9 cellular contexts compared by ENCODE assay signal in the genomic region with DNA sequence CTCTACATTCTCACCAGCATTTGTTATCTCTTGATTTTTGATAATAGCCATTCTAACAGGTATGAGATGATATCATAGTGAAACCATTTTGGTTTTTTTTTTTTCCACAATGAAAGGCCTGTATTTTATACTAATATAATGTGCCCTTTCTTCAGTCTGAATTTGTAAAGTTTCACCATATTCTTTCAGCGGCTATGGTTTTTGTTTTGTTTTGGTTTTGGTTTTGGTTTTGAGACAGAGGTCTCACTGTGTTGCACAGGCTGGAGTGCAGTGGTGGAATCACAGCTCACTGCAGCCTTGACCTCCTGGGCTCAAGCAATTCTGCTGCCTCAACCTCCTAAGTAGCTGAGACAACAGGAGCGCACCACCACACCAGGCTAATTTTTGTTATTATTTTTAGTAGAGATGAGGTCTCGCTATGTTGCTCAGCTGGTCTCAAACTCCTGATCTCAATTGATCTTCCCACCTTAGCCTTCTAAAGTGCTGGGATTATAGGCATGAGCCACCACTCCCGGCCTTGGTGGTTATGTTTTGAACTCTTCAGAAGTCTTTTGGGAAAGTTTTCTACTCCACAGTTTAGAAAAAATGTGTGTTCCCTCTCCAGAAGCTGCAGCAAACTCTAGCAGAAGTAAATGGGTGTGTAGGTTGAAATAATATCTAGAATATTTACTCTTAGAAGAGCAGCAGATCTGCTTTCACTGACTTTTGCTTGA.
A peak's percentile ranks its signal among the peaks of the same experiment; 100 is the strongest.
DNase-seq lines count a peak whose midpoint lies in the region; ATAC-seq and TF ChIP-seq lines count a peak whose summit lies in the region.
"Had no signal": no experiment of that assay in that cellular context is flagged by ENCODE, and none has a peak within 500 bp of the region (broad histone marks: within the 10 kb centered on the region; RNA-seq: fewer than 3 reads in every experiment).

No MANE protein-coding gene starts in this region.

- peak; percentile 58 for ATAC-seq in GM19328 (IDR thresholded peaks at IDR 0.05; ENCODE audit: unreplicated experiment)
- ATAC-seq in HG03159 (IDR thresholded peaks at IDR 0.05; ENCODE audit: unreplicated experiment) = no peak
- ATAC-seq in GM18520 (IDR thresholded peaks at IDR 0.05; ENCODE audit: unreplicated experiment) = no peak

- no peak overlapping the region for H3K4me3 ChIP-seq in BLaER1 treated with 17β-estradiol and CSF1 and Interleukin-3, amounts not matched to agents 10 nM and 100 nM
- H3K4me3 ChIP-seq in neural progenitor cell = no peak overlapping the region

- H3K36me3 ChIP-seq in BLaER1 treated with 17β-estradiol and CSF1 and Interleukin-3, amounts not matched to agents 10 nM and 100 nM = no peaks in the 10 kb centered on the region
- no peaks in the 10 kb centered on the region for H3K36me3 ChIP-seq in neural progenitor cell

- peak overlapping the region; percentile 88 to 98 (median 92) for H3K27ac Mint-ChIP-seq in immature natural killer cell
- no peak overlapping the region for H3K27ac Mint-ChIP-seq in neural progenitor cell

- peaks cover 50 to 61% of the 10 kb centered on the region in 2 donors for H3K4me1 Mint-ChIP-seq in immature natural killer cell
- peaks cover 5% of the 10 kb centered on the region for H3K4me1 Mint-ChIP-seq in neural progenitor cell

- no peaks in the 10 kb centered on the region for H3K79me2 ChIP-seq in neural progenitor cell (ENCODE audit: low read depth)

- H4K20me1 ChIP-seq in BLaER1 treated with 17β-estradiol and CSF1 and Interleukin-3, amounts not matched to agents 10 nM and 100 nM = no peaks in the 10 kb centered on the region
- no peaks in the 10 kb centered on the region for H4K20me1 ChIP-seq in neural progenitor cell (ENCODE audit: low read depth)

- H3K4me3 Mint-ChIP-seq in immature natural killer cell (peak overlapping the region; percentile 66 to 83 (median 81)), neural progenitor cell (no peak overlapping the region)

- peaks cover 0 to 6% (median 0%) of the 10 kb centered on the region in 11 experiments; a peak in 1 of 22 replicates for H3K9me3 ChIP-seq in BLaER1 treated with 17β-estradiol and CSF1 and Interleukin-3, amounts not matched to agents 10 nM and 100 nM (replicated peaks in 1 of 11)
- H3K9me3 ChIP-seq in neural progenitor cell (ENCODE audit: low read depth) = no peaks in the 10 kb centered on the region

- DNase-seq in OCI-M1 (lab: John Stamatoyannopoulos, UW) (peak; percentile 61), immature natural killer cell (peak; percentile 28 to 47 (median 40)), NCI-H2227 treated with DMSO at 0.1 percent for 48 hours (lab: John Stamatoyannopoulos, UW) (no peak), neural progenitor cell (ENCODE audit: low spot score) (no peak)
- DNase-seq: DMS 273 treated with DMSO at 0.1 percent for 48 hours had no signal

- H2AFZ ChIP-seq in neural progenitor cell (replicated peaks) = no peak overlapping the region

- H3K36me3 Mint-ChIP-seq in immature natural killer cell (peaks cover 0 to 5% (median 0%) of the 10 kb centered on the region in 3 donors), neural progenitor cell (no peaks in the 10 kb centered on the region)

- H3K27ac ChIP-seq in BLaER1 treated with 17β-estradiol and CSF1 and Interleukin-3, amounts not matched to agents 10 nM and 100 nM = peak overlapping the region in 5 of 11 experiments; percentile 1 to 56 (median 29); a peak in 6 of 22 replicates
- H3K27ac ChIP-seq in neural progenitor cell = no peak overlapping the region

- TF ChIP-seq CTCF in neural progenitor cell (IDR thresholded peaks at IDR 0.05) = no peak

- no peaks in the 10 kb centered on the region for H3K9me3 Mint-ChIP-seq in immature natural killer cell
- peaks cover 3% of the 10 kb centered on the region for H3K9me3 Mint-ChIP-seq in neural progenitor cell

- H3K4me1 ChIP-seq in BLaER1 treated with 17β-estradiol and CSF1 and Interleukin-3, amounts not matched to agents 10 nM and 100 nM = peaks cover 13 to 23% (median 20%) of the 10 kb centered on the region in 10 experiments
- H3K4me1 ChIP-seq in neural progenitor cell = no peaks in the 10 kb centered on the region

- no peaks in the 10 kb centered on the region for H3K27me3 ChIP-seq in BLaER1 treated with 17β-estradiol and CSF1 and Interleukin-3, amounts not matched to agents 10 nM and 100 nM
- no peaks in the 10 kb centered on the region for H3K27me3 ChIP-seq in neural progenitor cell

- H3K27me3 Mint-ChIP-seq in immature natural killer cell (ENCODE audit: low read depth in 3 of 3) (peaks cover 0 to 1% (median 0%) of the 10 kb centered on the region in 3 donors), neural progenitor cell (ENCODE audit: insufficient read depth, low read depth) (peaks cover 4% of the 10 kb centered on the region)

- H3K9ac ChIP-seq in BLaER1 treated with 17β-estradiol and CSF1 and Interleukin-3, amounts not matched to agents 10 nM and 100 nM = 0 out of 22 replicates have a peak overlapping the region, but pooled peaks of 1 of the 11 experiments have one; percentile 23
- no peak overlapping the region for H3K9ac ChIP-seq in neural progenitor cell

- H3F3A ChIP-seq in neural progenitor cell (ENCODE audit: low read depth) = no peaks in the 10 kb centered on the region

- peak overlapping the region in 9 of 11 experiments; percentile 2 to 78 (median 61); a peak in 15 of 22 replicates for H3K4me2 ChIP-seq in BLaER1 treated with 17β-estradiol and CSF1 and Interleukin-3, amounts not matched to agents 10 nM and 100 nM
- H3K4me2 ChIP-seq in neural progenitor cell = no peak overlapping the region

Comparison
In these comparisons a context has a peak if more than half of its experiments do, and no peak if none do; other contexts are left out.
1. DNase-seq: peak in OCI-M1 (single experiment) and immature natural killer cell (3 of 3); none in NCI-H2227 treated with DMSO at 0.1 percent for 48 hours (single experiment) and neural progenitor cell (single experiment).